In genomic region chr17:59757881-59758385, GRCh38 we compare ENCODE assay signal across 12 cellular contexts. TPM values are rescaled to one million over a fixed set of nuclear protein-coding genes. Genes with fewer than 3 reads are reported as not detected.
A peak's percentile ranks its signal among the peaks of the same experiment; 100 is the strongest.
DNase-seq lines count a peak whose midpoint lies in the region; ATAC-seq and TF ChIP-seq lines count a peak whose summit lies in the region.
"Had no signal": no experiment of that assay in that cellular context is flagged by ENCODE, and none has a peak within 500 bp of the region (broad histone marks: within the 10 kb centered on the region; RNA-seq: fewer than 3 reads in every experiment).

No MANE protein-coding gene starts in this region.

- peaks cover 47% of the 10 kb centered on the region for H3K4me1 ChIP-seq in foreskin keratinocyte
- H3K4me1 ChIP-seq in thymus (ENCODE audit: control insufficient read depth, insufficient read depth, low read length): no peaks in the 10 kb centered on the region

- CTCF ChIA-PET in activated naive CD4-positive, alpha-beta T cell treated with anti-CD3 and anti-CD28 coated beads for 36 hours (lab: Charles Lee): interaction anchor here (0.5 kb wide), 1 partner anchor 91 kb away, joined by 3 read pairs; no protein-coding TSS in a partner anchor

- 99% methylated on average over 2 of the region's 2 CpGs for WGBS in thymus

- no peaks in the 10 kb centered on the region for H3K27me3 Mint-ChIP-seq in activated naive CD4-positive, alpha-beta T cell treated with anti-CD3 and anti-CD28 coated beads for 36 hours (ENCODE audit: low read depth)
- no peaks in the 10 kb centered on the region for H3K27me3 Mint-ChIP-seq in T-helper 17 cell

- ATAC-seq in T-helper 17 cell (no peak), foreskin keratinocyte (no peak), HG02970 (IDR thresholded peaks at IDR 0.05; ENCODE audit: low FRiP score, unreplicated experiment) (no peak)

- peaks cover 8% of the 10 kb centered on the region for H3K36me3 ChIP-seq in thymus (ENCODE audit: control insufficient read depth, insufficient read depth)

- H3K27ac ChIP-seq in foreskin keratinocyte (peak overlapping the region; percentile 5), thymus (ENCODE audit: low read depth) (peak overlapping the region; percentile 13)

- H3K9me3 Mint-ChIP-seq in activated naive CD4-positive, alpha-beta T cell treated with anti-CD3 and anti-CD28 coated beads for 36 hours: no peaks in the 10 kb centered on the region

- H3K4me1 Mint-ChIP-seq in activated naive CD4-positive, alpha-beta T cell treated with anti-CD3 and anti-CD28 coated beads for 36 hours (ENCODE audit: low read depth): peaks cover 76% of the 10 kb centered on the region
- H3K4me1 Mint-ChIP-seq in T-helper 17 cell: peaks cover 22% of the 10 kb centered on the region

- H3K36me3 Mint-ChIP-seq in activated naive CD4-positive, alpha-beta T cell treated with anti-CD3 and anti-CD28 coated beads for 36 hours (ENCODE audit: low read depth): peaks cover 45% of the 10 kb centered on the region
- peaks cover 3% of the 10 kb centered on the region for H3K36me3 Mint-ChIP-seq in T-helper 17 cell (ENCODE audit: low read depth)

- no peak overlapping the region for H3K4me3 ChIP-seq in thymus (ENCODE audit: low read length)

- no peak for TF ChIP-seq CTCF in foreskin keratinocyte (conservative IDR thresholded peaks at IDR 0.05)

- intact Hi-C loops in activated naive CD4-positive, alpha-beta T cell treated with anti-CD3 and anti-CD28 coated beads for 36 hours (cut with micrococcal nuclease): loop anchor here (10.0 kb wide), 1 partner anchor 347 kb away; no protein-coding TSS in a partner anchor

- H3K9me3 ChIP-seq in T-helper 17 cell (ENCODE audit: control insufficient read depth, low read length, poor library complexity, severe bottlenecking) (no peaks in the 10 kb centered on the region), thymus (ENCODE audit: control insufficient read depth) (no peaks in the 10 kb centered on the region)

- no peak for DNase-seq in activated naive CD4-positive, alpha-beta T cell treated with anti-CD3 and anti-CD28 coated beads for 36 hours
- no peak for DNase-seq in activated naive CD4-positive, alpha-beta T cell treated with Interleukin-2 at 50 U/mL for 16 hours
- DNase-seq in T-helper 17 cell (no peak), foreskin keratinocyte (no peak), activated gamma-delta T cell (lab: John Stamatoyannopoulos, UW) (no peak), NCI-H2081 treated with DMSO at 0.1 percent for 48 hours (lab: John Stamatoyannopoulos, UW) (no peak)
- DNase-seq: activated CD4-positive, alpha-beta T cell treated with anti-CD3 and anti-CD28 coated beads for 48 hours; activated effector memory CD4-positive, alpha-beta T cell treated with Interleukin-2 at 50 U/mL for 16 hours; kidney; stimulated activated naive CD4-positive, alpha-beta T cell treated with Interleukin-2 at 50 U/mL for 16 hours had no signal

- H3K27me3 ChIP-seq in foreskin keratinocyte (no peaks in the 10 kb centered on the region), thymus (ENCODE audit: control insufficient read depth, insufficient read depth) (no peaks in the 10 kb centered on the region)

- peak overlapping the region; percentile 98 for H3K27ac Mint-ChIP-seq in activated naive CD4-positive, alpha-beta T cell treated with anti-CD3 and anti-CD28 coated beads for 36 hours
- peak overlapping the region; percentile 49 for H3K27ac Mint-ChIP-seq in T-helper 17 cell

- no peak overlapping the region for H3K4me3 Mint-ChIP-seq in activated naive CD4-positive, alpha-beta T cell treated with anti-CD3 and anti-CD28 coated beads for 36 hours
- H3K4me3 Mint-ChIP-seq in T-helper 17 cell: no peak overlapping the region

RNA-seq across cellular contexts. Expression of gene VMP1, which starts 50.5 kb away (rescaled TPM):
- total RNA-seq in activated naive CD4-positive, alpha-beta T cell treated with anti-CD3 and anti-CD28 coated beads for 36 hours: 100 to 1,000 TPM; 423 to 438 TPM
- 100 to 1,000 TPM; 132 to 159 TPM for total RNA-seq in T-helper 17 cell
- total RNA-seq in foreskin keratinocyte: 141 and 161 TPM in 2 replicates
- 77.5 and 79.2 TPM in 2 replicates for polyA plus RNA-seq in foreskin keratinocyte
- polyA plus RNA-seq in thymus: 202 TPM

RNA-seq across cellular contexts. Expression of gene PTRH2, which starts 50.7 kb away (rescaled TPM):
- 10 to 100 TPM; 19.7 to 24.4 TPM for total RNA-seq in activated naive CD4-positive, alpha-beta T cell treated with anti-CD3 and anti-CD28 coated beads for 36 hours
- total RNA-seq in T-helper 17 cell: 1 to 10 TPM; 6.9 to 9.0 TPM
- 24.9 and 38.2 TPM in 2 replicates for total RNA-seq in foreskin keratinocyte
- polyA plus RNA-seq in foreskin keratinocyte: 58.5 and 62.5 TPM in 2 replicates
- 25.9 TPM for polyA plus RNA-seq in thymus
